18 cellular contexts compared by ENCODE assay signal in genomic region chr6:5435449-5435848, GRCh38.
DNase-seq lines count a peak whose midpoint lies in the region; ATAC-seq, FAIRE-seq and TF ChIP-seq lines count a peak whose summit lies in the region.
"Had no signal": no experiment of that assay in that cellular context is flagged by ENCODE, and none has a peak within 500 bp of the region (broad histone marks: within the 10 kb centered on the region; RNA-seq: fewer than 3 reads in every experiment).

No MANE protein-coding gene starts in this region.

- peaks cover 61% of the 10 kb centered on the region for H3K36me3 Mint-ChIP-seq in activated CD4-positive, alpha-beta T cell treated with anti-CD3 and anti-CD28 coated beads for 36 hours (ENCODE audit: low read depth)

- no peak for ATAC-seq in activated CD4-positive, alpha-beta T cell treated with anti-CD3 and anti-CD28 coated beads for 36 hours
- no peak for ATAC-seq in HG03571 (IDR thresholded peaks at IDR 0.05; ENCODE audit: unreplicated experiment)
- no peak for ATAC-seq in HG02678 (IDR thresholded peaks at IDR 0.05; ENCODE audit: unreplicated experiment)
- ATAC-seq: HepG2, left lung had no signal

- FAIRE-seq in HTR-8/SVneo (lab: Jason Lieb, UNC): no peak
- FAIRE-seq: HepG2 had no signal

- H3K27ac Mint-ChIP-seq in activated CD4-positive, alpha-beta T cell treated with anti-CD3 and anti-CD28 coated beads for 36 hours: no peak overlapping the region
- H3K27ac Mint-ChIP-seq: activated B cell treated with CpG ODN at 0.5 μM for 24 hours; CD4-positive, CD25-positive, alpha-beta regulatory T cell; progenitor cell of endocrine pancreas had no signal

- TF ChIP-seq CTCF in fibroblast of mammary gland (conservative IDR thresholded peaks at IDR 0.05; ENCODE audit: control insufficient read depth, insufficient read depth, low read depth, low read length): no peak

- H3K9me3 Mint-ChIP-seq in activated CD4-positive, alpha-beta T cell treated with anti-CD3 and anti-CD28 coated beads for 36 hours (ENCODE audit: low read depth): peaks cover 8% of the 10 kb centered on the region

- CTCF ChIA-PET in activated CD4-positive, alpha-beta T cell treated with anti-CD3 and anti-CD28 coated beads for 36 hours (lab: Charles Lee): interaction anchor here (0.6 kb wide), 1 partner anchor 261 kb away, joined by 3 read pairs; no protein-coding TSS in a partner anchor

- DNase-seq in EH (ENCODE audit: low read depth) (peak; percentile 90), RKO (ENCODE audit: low spot score) (peak; percentile 90), fibroblast of mammary gland (ENCODE audit: low read depth) (peak; percentile 86), putamen (ENCODE audit: low spot score) (peak; percentile 22), HTR-8/SVneo (ENCODE audit: insufficient read length, low spot score) (no peak)
- no peak for DNase-seq in activated CD4-positive, alpha-beta T cell treated with anti-CD3 and anti-CD28 coated beads for 36 hours
- DNase-seq: activated B cell treated with CpG ODN at 0.5 μM for 24 hours; activated effector memory CD4-positive, alpha-beta T cell treated with Interleukin-2 at 50 U/mL for 16 hours; CD4-positive, CD25-positive, alpha-beta regulatory T cell; DMS79 treated with DMSO at 0.1 percent for 48 hours; GOT3; left lung; NCI-H774; stimulated activated CD4-positive, alpha-beta T cell treated with anti-CD3 and anti-CD28 coated beads, Interleukin-15, amount 100 ng/mL, for 24 hours had no signal

- intact Hi-C loops in activated CD4-positive, alpha-beta T cell treated with anti-CD3 and anti-CD28 coated beads for 36 hours (cut with DNase I, micrococcal nuclease): no loop called here

- H3K4me3 Mint-ChIP-seq in activated CD4-positive, alpha-beta T cell treated with anti-CD3 and anti-CD28 coated beads for 36 hours: no peak overlapping the region
- H3K4me3 Mint-ChIP-seq: activated B cell treated with CpG ODN at 0.5 μM for 24 hours; CD4-positive, CD25-positive, alpha-beta regulatory T cell had no signal

- POLR2A ChIA-PET in activated CD4-positive, alpha-beta T cell treated with anti-CD3 and anti-CD28 coated beads for 36 hours (lab: Charles Lee): no interaction called here

- H3K27me3 Mint-ChIP-seq in activated CD4-positive, alpha-beta T cell treated with anti-CD3 and anti-CD28 coated beads for 36 hours: no peaks in the 10 kb centered on the region
- H3K27me3 Mint-ChIP-seq: activated B cell treated with CpG ODN at 0.5 μM for 24 hours; CD4-positive, CD25-positive, alpha-beta regulatory T cell; progenitor cell of endocrine pancreas had no signal

- no peak overlapping the region for H3K4me3 ChIP-seq in fibroblast of mammary gland (ENCODE audit: control insufficient read depth, low read depth, low read length)
- H3K4me3 ChIP-seq: left lung had no signal

- H3K4me1 Mint-ChIP-seq in activated CD4-positive, alpha-beta T cell treated with anti-CD3 and anti-CD28 coated beads for 36 hours: peaks cover 7% of the 10 kb centered on the region

Comparison
In these comparisons a context has a peak if more than half of its experiments do, and no peak if none do; other contexts are left out.
1. DNase-seq: peak in EH (single experiment), RKO (single experiment), fibroblast of mammary gland (single experiment) and putamen (single experiment); none in activated CD4-positive, alpha-beta T cell treated with anti-CD3 and anti-CD28 coated beads for 36 hours (single experiment) and HTR-8/SVneo (single experiment).